In the genomic region with DNA sequence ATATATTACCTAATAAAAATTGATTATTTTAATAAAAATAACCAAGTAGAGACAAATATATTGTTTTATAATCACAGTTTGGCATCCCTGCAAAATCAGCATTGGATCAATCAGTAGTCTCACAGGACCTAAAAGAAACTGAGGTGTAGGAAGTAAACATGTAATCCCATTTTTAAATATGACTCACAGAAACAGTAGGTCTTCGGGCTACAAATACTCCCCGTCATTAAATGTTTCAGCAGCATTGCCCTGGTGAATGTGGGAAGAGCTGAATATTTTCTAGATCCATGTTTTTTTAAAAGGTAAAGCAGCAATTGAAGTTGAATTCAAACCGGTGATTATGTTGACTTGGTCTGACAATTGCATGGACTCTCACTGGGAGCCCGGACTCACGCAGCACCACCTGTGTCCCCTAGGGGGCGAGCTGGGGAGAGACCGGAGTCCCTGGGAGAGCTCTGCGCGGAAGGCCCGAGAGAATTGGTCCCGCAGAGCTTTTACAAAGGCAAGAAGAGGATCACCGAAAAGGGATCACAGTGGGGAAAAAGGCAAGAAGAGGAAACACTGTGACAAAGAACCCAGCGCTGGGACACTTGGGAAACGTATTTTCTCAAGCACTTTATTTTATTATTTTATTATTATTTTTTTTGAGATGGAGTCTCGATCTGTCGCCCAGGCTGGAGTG, we compare ENCODE assay signal across 8 cellular contexts. TPM values are rescaled to one million over a fixed set of nuclear protein-coding genes. Genes with fewer than 3 reads are reported as not detected.
DNase-seq lines count a peak whose midpoint lies in the region; ATAC-seq, FAIRE-seq and TF ChIP-seq lines count a peak whose summit lies in the region.

No MANE protein-coding gene starts in this region.

- ATAC-seq in HG03439 (IDR thresholded peaks at IDR 0.05; ENCODE audit: unreplicated experiment): peak; percentile 54
- ATAC-seq in activated T-cell treated with anti-CD3 and anti-CD28 coated beads, Interleukin-2, amount 50 U/mL, for 72 hours (replicated peaks in 1 of 2): peak; percentile 86 to 89

- no peak for TF ChIP-seq POLR2A in esophagus squamous epithelium (IDR thresholded peaks at IDR 0.05)

- H3K4me3 Mint-ChIP-seq in activated T-cell treated with anti-CD3 and anti-CD28 coated beads, Interleukin-2, amount 50 U/mL, for 72 hours: peak overlapping the region; percentile 62
- H3K4me3 Mint-ChIP-seq in neural crest cell: no peak overlapping the region

- no peaks in the 10 kb centered on the region for H3K9me3 ChIP-seq in esophagus squamous epithelium

- intact Hi-C loops in esophagus squamous epithelium (cut with DNase I): no loop called here

- no peaks in the 10 kb centered on the region for H3K27me3 Mint-ChIP-seq in activated T-cell treated with anti-CD3 and anti-CD28 coated beads, Interleukin-2, amount 50 U/mL, for 72 hours (ENCODE audit: low read depth)
- no peaks in the 10 kb centered on the region for H3K27me3 Mint-ChIP-seq in neural crest cell (ENCODE audit: low read depth)

- peak overlapping the region in 2 of 4 donors; percentile 1 to 55 for H3K27ac ChIP-seq in esophagus squamous epithelium

- 19 to 25% methylated on average over 15 to 16 of the region's 16 CpGs for WGBS in esophagus squamous epithelium, 2 donors

- H3K36me3 ChIP-seq in esophagus squamous epithelium: no peaks in the 10 kb centered on the region

- peaks cover 0 to 41% (median 21%) of the 10 kb centered on the region in 3 donors for H3K4me1 ChIP-seq in esophagus squamous epithelium

- TF ChIP-seq CTCF in esophagus squamous epithelium (IDR thresholded peaks at IDR 0.05): peak; percentile 80 to 95 (median 90)
- peak; percentile 90 for TF ChIP-seq CTCF in neural crest cell (conservative IDR thresholded peaks at IDR 0.05)

- H3K4me3 ChIP-seq in esophagus squamous epithelium: peak overlapping the region in 1 of 4 donors; percentile 26

- H3K27me3 ChIP-seq in esophagus squamous epithelium: no peaks in the 10 kb centered on the region

- H3K27ac Mint-ChIP-seq in activated T-cell treated with anti-CD3 and anti-CD28 coated beads, Interleukin-2, amount 50 U/mL, for 72 hours: no peak overlapping the region
- H3K27ac Mint-ChIP-seq in neural crest cell (ENCODE audit: unreplicated experiment): no peak overlapping the region

- FAIRE-seq in A204.1 (lab: Jason Lieb, UNC) (peak; percentile 46), GM18507 (lab: Jason Lieb, UNC) (peak; percentile 86)

- no peaks in the 10 kb centered on the region for H3K36me3 Mint-ChIP-seq in activated T-cell treated with anti-CD3 and anti-CD28 coated beads, Interleukin-2, amount 50 U/mL, for 72 hours (ENCODE audit: insufficient read depth in 2 of 2)
- no peaks in the 10 kb centered on the region for H3K36me3 Mint-ChIP-seq in neural crest cell (ENCODE audit: low read depth)

- H3K9me3 Mint-ChIP-seq in activated T-cell treated with anti-CD3 and anti-CD28 coated beads, Interleukin-2, amount 50 U/mL, for 72 hours: no peaks in the 10 kb centered on the region
- H3K9me3 Mint-ChIP-seq in neural crest cell: no peaks in the 10 kb centered on the region

- no peak for DNase-seq in GM18507 (ENCODE audit: extremely low spot score, insufficient read length, low read depth)
- peak; percentile 82 for DNase-seq in RKO (ENCODE audit: low spot score)
- peak; percentile 90 to 95 for DNase-seq in activated T-cell treated with anti-CD3 and anti-CD28 coated beads, Interleukin-2, amount 50 U/mL, for 72 hours
- peak; percentile 45 for DNase-seq in esophagus squamous epithelium (lab: John Stamatoyannopoulos, UW)
- DNase-seq in neural crest cell (ENCODE audit: low read depth, low spot score): peak; percentile 96
- DNase-seq in stromal cell of bone marrow (ENCODE audit: low read depth): peak; percentile 48

- peaks cover 71% of the 10 kb centered on the region for H3K4me1 Mint-ChIP-seq in activated T-cell treated with anti-CD3 and anti-CD28 coated beads, Interleukin-2, amount 50 U/mL, for 72 hours (ENCODE audit: low read depth)
- peaks cover 32% of the 10 kb centered on the region for H3K4me1 Mint-ChIP-seq in neural crest cell

RNA-seq across cellular contexts. Expression of a gene that starts 17.2 kb away (rescaled TPM):
- total RNA-seq in activated T-cell treated with anti-CD3 and anti-CD28 coated beads, Interleukin-2, amount 50 U/mL, for 72 hours: 10 to 100 TPM; 66.5 to 78.0 TPM
- total RNA-seq in esophagus squamous epithelium (10 to 100 TPM; 27.3 to 52.8 (median 32.2) TPM), neural crest cell (80.0 and 85.7 TPM in 2 replicates)
